In the genomic region with DNA sequence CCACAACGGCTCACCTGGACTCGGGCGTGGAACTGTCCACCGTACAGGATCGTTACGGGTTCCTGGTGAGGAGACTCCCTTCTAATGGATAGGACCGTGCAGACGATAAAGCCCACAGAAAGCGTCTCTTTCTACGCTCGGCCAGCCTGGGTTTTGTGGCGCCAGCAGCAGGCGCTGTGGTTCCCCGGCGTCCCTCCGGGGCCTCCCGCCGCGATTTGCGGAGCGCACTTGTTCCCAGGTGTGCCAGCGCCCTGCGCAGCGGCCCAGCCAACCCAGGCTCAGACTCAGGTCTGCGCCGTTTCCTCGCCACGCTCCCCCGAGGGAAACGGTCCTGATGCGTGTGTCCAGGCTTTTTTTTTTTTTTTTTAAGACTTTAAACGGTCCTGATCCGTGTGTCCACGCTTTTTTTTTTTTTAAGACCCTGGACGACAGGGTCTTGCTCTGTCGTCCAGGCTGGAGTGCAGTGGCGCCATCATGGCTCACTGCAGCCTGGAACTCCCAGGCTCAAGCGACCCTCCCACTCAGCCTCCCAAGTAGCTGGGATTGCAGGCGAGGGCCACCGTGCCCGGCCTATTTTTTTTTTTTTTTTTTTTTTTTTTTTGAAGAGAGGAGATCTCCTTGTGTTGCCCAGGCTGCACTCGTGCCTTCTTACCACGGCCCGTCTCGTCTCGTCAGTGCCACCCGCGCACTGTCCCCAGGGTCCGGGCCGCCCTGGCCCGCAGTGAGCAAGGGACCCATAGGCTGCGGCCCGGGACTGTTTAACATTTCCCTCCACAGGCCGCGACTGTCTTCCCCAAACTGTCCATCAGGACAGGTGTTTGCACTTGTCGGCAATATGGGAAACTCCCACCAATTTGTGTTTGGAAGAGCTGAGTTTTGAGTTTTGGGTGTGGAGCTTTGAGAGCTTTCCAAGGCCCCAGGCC, we compare ENCODE assay signal across 1 cellular context.
TF ChIP-seq lines count a peak whose summit lies in the region.

No MANE protein-coding gene starts in this region.

TF ChIP-seq in K562, 482 proteins besides CTCF, POLR2A, EP300 and RAD21:
- TF ChIP-seq HNRNPLL (IDR thresholded peaks at IDR 0.05; ENCODE audit: low read depth, low read length, poor library complexity, severe bottlenecking) (peak; percentile 76), JUND (IDR thresholded peaks at IDR 0.05; ENCODE audit: borderline replicate concordance, low read depth, low read length) (0 out of 2 replicates have a peak, but pooled peaks have one; percentile 6), JUND (tag; IDR thresholded peaks at IDR 0.05; ENCODE audit: borderline replicate concordance, low read depth, low read length) (no peak), CXXC5 (CRISPR knock-in tag; IDR thresholded peaks at IDR 0.05) (peak; percentile 37; the same call in 1 of the 2 replicates), ATF7 (IDR thresholded peaks at IDR 0.05) (no peak), RCOR1 (IDR thresholded peaks at IDR 0.05; ENCODE audit: borderline replicate concordance in 1 of 2, low read depth in 2 of 2, low read length in 2 of 2) (0 out of 4 replicates have a peak, but pooled peaks of 1 of the 2 experiments have one; percentile 9), NRF1 (conservative IDR thresholded peaks at IDR 0.05 in 1 of 2, IDR thresholded peaks at IDR 0.05 in 1 of 2) (peak; percentile 67 to 72), KDM2B (CRISPR knock-in tag; IDR thresholded peaks at IDR 0.05) (peak; percentile 75; the same call in 1 of the 2 replicates), CTBP1 (IDR thresholded peaks at IDR 0.05; ENCODE audit: borderline replicate concordance) (peak; percentile 30; the same call in 1 of the 2 replicates), BDP1 (IDR thresholded peaks at IDR 0.05; ENCODE audit: insufficient read depth, insufficient read length) (no peak)
- TF ChIP-seq, protein P1, sequence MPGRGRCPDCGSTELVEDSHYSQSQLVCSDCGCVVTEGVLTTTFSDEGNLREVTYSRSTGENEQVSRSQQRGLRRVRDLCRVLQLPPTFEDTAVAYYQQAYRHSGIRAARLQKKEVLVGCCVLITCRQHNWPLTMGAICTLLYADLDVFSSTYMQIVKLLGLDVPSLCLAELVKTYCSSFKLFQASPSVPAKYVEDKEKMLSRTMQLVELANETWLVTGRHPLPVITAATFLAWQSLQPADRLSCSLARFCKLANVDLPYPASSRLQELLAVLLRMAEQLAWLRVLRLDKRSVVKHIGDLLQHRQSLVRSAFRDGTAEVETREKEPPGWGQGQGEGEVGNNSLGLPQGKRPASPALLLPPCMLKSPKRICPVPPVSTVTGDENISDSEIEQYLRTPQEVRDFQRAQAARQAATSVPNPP (IDR thresholded peaks at IDR 0.05; ENCODE audit: borderline replicate concordance, insufficient read depth, insufficient read length), result no peak
